ENCODE assay signal across 2 cellular contexts in genomic region chr2:22907330-22907729, GRCh38.
TF ChIP-seq lines count a peak whose summit lies in the region.

No MANE protein-coding gene starts in this region.

TF ChIP-seq in HepG2, 621 proteins besides CTCF, POLR2A, EP300 and RAD21 (continues in another document):
- TF ChIP-seq ZBTB10 (CRISPR knock-in tag; IDR thresholded peaks at IDR 0.05; ENCODE audit: borderline replicate concordance) (no peak), ZBTB2 (CRISPR knock-in tag; IDR thresholded peaks at IDR 0.05; ENCODE audit: low read depth) (no peak), ZNF503 (CRISPR knock-in tag; IDR thresholded peaks at IDR 0.05) (no peak), ZHX1 (CRISPR knock-in tag; IDR thresholded peaks at IDR 0.05; ENCODE audit: low read depth) (no peak), ZNF225 (CRISPR knock-in tag; IDR thresholded peaks at IDR 0.05) (no peak), MLLT10 (CRISPR knock-in tag; IDR thresholded peaks at IDR 0.05) (no peak), ATF5 (CRISPR knock-in tag; IDR thresholded peaks at IDR 0.05; ENCODE audit: low read depth) (no peak), NRL (CRISPR knock-in tag; IDR thresholded peaks at IDR 0.05; ENCODE audit: borderline replicate concordance) (no peak), MIXL1 (CRISPR knock-in tag; IDR thresholded peaks at IDR 0.05) (no peak), THAP7 (CRISPR knock-in tag; IDR thresholded peaks at IDR 0.05) (no peak), GMEB1 (CRISPR knock-in tag; IDR thresholded peaks at IDR 0.05; ENCODE audit: borderline replicate concordance) (no peak)

TF ChIP-seq in SK-N-SH, 30 proteins besides CTCF, POLR2A, EP300 and RAD21:
- TF ChIP-seq YY1 (IDR thresholded peaks at IDR 0.05; ENCODE audit: low read depth) = no peak
